ENCODE assay signal across 12 cellular contexts in the genomic region with DNA sequence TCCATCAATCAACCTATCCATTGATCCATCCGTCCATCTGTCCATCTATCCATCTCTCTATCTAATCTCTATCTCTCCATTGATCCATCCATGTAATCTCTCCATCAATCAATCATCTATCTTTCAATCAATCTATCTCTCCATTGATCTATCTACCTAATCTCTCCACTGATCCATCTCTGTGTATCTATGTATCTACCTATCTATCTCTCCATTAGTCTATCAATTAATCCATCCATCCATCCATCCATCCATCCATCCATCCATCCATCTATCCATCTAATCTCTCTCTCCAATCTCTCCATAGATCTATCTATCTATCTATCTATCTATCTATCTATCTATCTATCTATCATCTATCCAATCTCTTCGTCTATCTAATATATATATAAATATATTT. TPM values are rescaled to one million over a fixed set of nuclear protein-coding genes. Genes with fewer than 3 reads are reported as not detected.
"Had no signal": no experiment of that assay in that cellular context is flagged by ENCODE, and none has a peak within 500 bp of the region (broad histone marks: within the 10 kb centered on the region; RNA-seq: fewer than 3 reads in every experiment).

No MANE protein-coding gene starts in this region.

- H2AFZ ChIP-seq: GM23248, GM23338 had no signal

- H3K27ac ChIP-seq: GM23248 had no signal

- FAIRE-seq: H1, H54 had no signal

- H3K4me3 ChIP-seq: GM23248, GM23338, HAP-1 had no signal

- H3K36me3 ChIP-seq: HAP-1 had no signal

- H3K9ac ChIP-seq: GM23248 had no signal

- H3K4me1 ChIP-seq: HAP-1 had no signal

- ATAC-seq: GM23338, HCT116 had no signal

- H3K9me3 ChIP-seq: HAP-1 had no signal

- H3K4me2 ChIP-seq: GM23338 had no signal

- DNase-seq: GM23248, GOT3, H7, H9, HCEC 1CT, HFFc6 had no signal

RNA-seq across cellular contexts. Expression of gene RNF222, which starts 3.5 kb away (rescaled TPM):
- total RNA-seq: GM23248, H1, H4, H7, HFFc6 had no signal
- polyA plus RNA-seq: GM23248, GM23338, H1 had no signal
